8 cellular contexts compared by ENCODE assay signal in the genomic region with DNA sequence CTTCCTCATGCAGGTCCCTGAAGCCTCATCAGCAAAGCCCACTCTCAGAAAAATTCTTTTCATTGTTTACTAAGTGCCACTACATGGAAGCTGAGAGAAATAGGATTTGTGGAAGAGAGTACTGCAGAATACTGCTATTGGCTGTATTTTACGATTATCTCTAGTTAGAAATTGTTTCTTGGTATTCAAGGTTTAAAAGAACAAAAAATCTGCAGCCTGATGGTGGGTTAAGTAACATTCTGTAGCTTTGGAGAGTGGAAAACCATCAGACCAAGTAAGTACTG. TPM values are rescaled to one million over a fixed set of nuclear protein-coding genes. Genes with fewer than 3 reads are reported as not detected.
DNase-seq lines count a peak whose midpoint lies in the region; ATAC-seq, FAIRE-seq and TF ChIP-seq lines count a peak whose summit lies in the region.

No MANE protein-coding gene starts in this region.

- H2AFZ ChIP-seq in HepG2 (ENCODE audit: low read length) (no peak overlapping the region), K562 (ENCODE audit: low read depth, low read length) (peak overlapping the region; percentile 67)

- peak overlapping the region; percentile 36 for H3K9ac ChIP-seq in HepG2 (ENCODE audit: insufficient read depth, low read depth, low read length)
- H3K9ac ChIP-seq in K562 (ENCODE audit: insufficient read depth in 1 of 2, low read depth in 2 of 2, low read length in 2 of 2): peak overlapping the region; percentile 25 to 85; a peak in 3 of 4 replicates

- intact Hi-C loops in HepG2 (cut with micrococcal nuclease; ENCODE audit: unreplicated experiment) (loop anchor here (1.0 to 10.0 kb wide), 3 partner anchors 27 to 69 kb away; partner anchors contain the start of gene PTTG1IP), right lobe of liver (cut with DNase I) (no loop called here), K562 (cut with micrococcal nuclease) (loop anchor here (5.0 kb wide), 1 partner anchor 44 kb away; the partner anchor contains the start of gene UBE2G2), lower leg skin (cut with DNase I; ENCODE audit: low total_unique reads) (no loop called here)

- CTCF ChIA-PET in HepG2 (lab: Yijun Ruan, JAX; ENCODE audit: low intra/inter-chr PET ratio, low total read pairs): interaction anchor here (0.9 kb wide), 1 partner anchor 45 kb away, joined by 4 read pairs; the partner anchor contains the start of gene UBE2G2
- CTCF ChIA-PET in K562 (lab: Yijun Ruan, JAX; ENCODE audit: low intra/inter-chr PET ratio): interaction anchor here (0.8 kb wide), 1 partner anchor 46 kb away, joined by 3 read pairs; no protein-coding TSS in a partner anchor

- H3K27me3 ChIP-seq in HepG2 (ENCODE audit: control insufficient read depth in 1 of 2, insufficient read depth in 2 of 2, low read length in 2 of 2) (peaks cover 1 to 31% of the 10 kb centered on the region in 2 experiments; a peak in 4 of 5 replicates), right lobe of liver (no peaks in the 10 kb centered on the region), K562 (ENCODE audit: control insufficient read depth in 2 of 2, insufficient read depth in 2 of 2, low read length in 2 of 2) (peaks cover 8 to 20% of the 10 kb centered on the region in 2 experiments; a peak in 3 of 5 replicates), mononuclear cell (ENCODE audit: insufficient read depth, low read length) (no peaks in the 10 kb centered on the region), gastroesophageal sphincter (peaks cover 31% of the 10 kb centered on the region)

- WGBS in HepG2 (ENCODE audit: low lambda C conversion rate): 0% methylated on average over 1 of the region's 1 CpG
- 33% methylated on average over 1 of the region's 1 CpG for WGBS in right lobe of liver (ENCODE audit: insufficient coverage, low coverage, low lambda C conversion rate, missing lambda C conversion rate)
- 19% methylated on average over 1 of the region's 1 CpG for WGBS in K562 (ENCODE audit: insufficient coverage, low coverage, missing lambda C conversion rate)
- WGBS in gastroesophageal sphincter (ENCODE audit: low coverage in 1 of 2), 2 donors: 0 to 11% methylated on average over 1 of the region's 1 CpG
- 4 to 7% methylated on average over 1 of the region's 1 CpG for WGBS in lower leg skin, 2 donors

- BruUV-seq in HepG2 (replicated peaks; lab: Mats Ljungman, UMichigan) (no TSS peak), K562 (replicated peaks; lab: Mats Ljungman, UMichigan) (TSS peak; percentile 69)

- H3K4me2 ChIP-seq in HepG2 (ENCODE audit: low read depth, low read length) (peak overlapping the region; percentile 88), K562 (ENCODE audit: insufficient read depth, low read length) (peak overlapping the region; percentile 59)

- H4K20me1 ChIP-seq in HepG2 (ENCODE audit: insufficient read depth, low read length) (peaks cover 30% of the 10 kb centered on the region; the same call in 1 of the 2 replicates), K562 (replicated peaks; ENCODE audit: control insufficient read depth, insufficient read depth, low read length) (no peaks in the 10 kb centered on the region)

- no peak for TF ChIP-seq CTCF in HepG2 (CRISPR knock-in tag; IDR thresholded peaks at IDR 0.05)
- no peak for TF ChIP-seq CTCF in right lobe of liver (IDR thresholded peaks at IDR 0.05)
- no peak for TF ChIP-seq CTCF in K562 (IDR thresholded peaks at IDR 0.05 in 2 of 3, conservative IDR thresholded peaks at IDR 0.05 in 1 of 3; ENCODE audit: insufficient read depth in 2 of 3, low read depth in 1 of 3, low read length in 3 of 3)
- no peak for TF ChIP-seq CTCF in gastroesophageal sphincter (IDR thresholded peaks at IDR 0.05)
- no peak for TF ChIP-seq CTCF in lower leg skin (IDR thresholded peaks at IDR 0.05)

- H3K9me1 ChIP-seq in K562 (ENCODE audit: control insufficient read depth, insufficient read depth, low read length): no peaks in the 10 kb centered on the region

- no peak for ATAC-seq in HepG2
- no peak for ATAC-seq in right lobe of liver
- ATAC-seq in K562: no peak
- no peak for ATAC-seq in gastroesophageal sphincter

- no peaks in the 10 kb centered on the region for H3K9me3 ChIP-seq in HepG2 (ENCODE audit: low read length)
- H3K9me3 ChIP-seq in right lobe of liver: no peaks in the 10 kb centered on the region
- H3K9me3 ChIP-seq in K562 (replicated peaks; ENCODE audit: control insufficient read depth, insufficient read depth, low read depth, low read length): no peaks in the 10 kb centered on the region
- no peaks in the 10 kb centered on the region for H3K9me3 ChIP-seq in mononuclear cell (ENCODE audit: low read depth, low read length)
- no peaks in the 10 kb centered on the region for H3K9me3 ChIP-seq in gastroesophageal sphincter

- H3K4me1 ChIP-seq in HepG2 (ENCODE audit: insufficient read depth, low read length): peaks cover 57% of the 10 kb centered on the region
- peaks cover 0 to 4% (median 1%) of the 10 kb centered on the region in 4 donors for H3K4me1 ChIP-seq in right lobe of liver
- H3K4me1 ChIP-seq in K562 (replicated peaks in 1 of 2; ENCODE audit: control insufficient read depth in 2 of 2, insufficient read depth in 2 of 2, low read length in 2 of 2): peaks cover 15 to 45% of the 10 kb centered on the region in 2 experiments
- peaks cover 37% of the 10 kb centered on the region for H3K4me1 ChIP-seq in mononuclear cell (ENCODE audit: insufficient read depth, low read length)
- peaks cover 0 to 21% (median 15%) of the 10 kb centered on the region in 3 donors for H3K4me1 ChIP-seq in gastroesophageal sphincter

- in situ Hi-C loops in HepG2 (cut with HindIII; ENCODE audit: extremely low pct_ligation_motif_present, low pct_unique_long_range_greater_than_20kb) (loop anchor here (5.0 kb wide), 2 partner anchors 44 to 66 kb away; partner anchors contain the start of gene UBE2G2), K562 (cut with MboI) (no loop called here)

- TF ChIP-seq POLR2A in HepG2 (IDR thresholded peaks at IDR 0.05; ENCODE audit: insufficient read depth in 1 of 2, low read depth in 2 of 2, low read length in 2 of 2): no peak
- no peak for TF ChIP-seq POLR2A in right lobe of liver (IDR thresholded peaks at IDR 0.05)
- TF ChIP-seq POLR2A in K562 (conservative IDR thresholded peaks at IDR 0.05): no peak
- TF ChIP-seq POLR2A in gastroesophageal sphincter (IDR thresholded peaks at IDR 0.05): no peak
- no peak for TF ChIP-seq POLR2A in lower leg skin (IDR thresholded peaks at IDR 0.05)

- no peak for TF ChIP-seq EP300 in HepG2 (IDR thresholded peaks at IDR 0.05; ENCODE audit: low read depth in 2 of 2, low read length in 2 of 2)
- TF ChIP-seq EP300 in HepG2 (CRISPR knock-in tag; IDR thresholded peaks at IDR 0.05; ENCODE audit: borderline replicate concordance): no peak
- TF ChIP-seq EP300 in K562 (IDR thresholded peaks at IDR 0.05; ENCODE audit: low read length): no peak
- TF ChIP-seq EP300 in gastroesophageal sphincter (IDR thresholded peaks at IDR 0.05): no peak

- peaks cover 16 to 26% of the 10 kb centered on the region in 2 experiments for H3K36me3 ChIP-seq in HepG2 (replicated peaks in 1 of 2; ENCODE audit: control insufficient read depth in 1 of 2, insufficient read depth in 2 of 2, low read length in 2 of 2)
- H3K36me3 ChIP-seq in right lobe of liver: peaks cover 0 to 21% (median 15%) of the 10 kb centered on the region in 4 donors
- H3K36me3 ChIP-seq in K562 (ENCODE audit: control insufficient read depth, insufficient read depth, low read length): peaks cover 25% of the 10 kb centered on the region
- peaks cover 0 to 33% of the 10 kb centered on the region in 2 donors for H3K36me3 ChIP-seq in gastroesophageal sphincter

- POLR2A ChIA-PET in HepG2 (lab: Yijun Ruan, JAX) (interaction anchor here (0.9 to 3.0 kb wide), 2 partner anchors 28 to 44 kb away, joined by 4 to 9 read pairs; partner anchors contain the start of genes PTTG1IP and UBE2G2), K562 (lab: Yijun Ruan, JAX) (interaction anchor here (0.6 to 1.4 kb wide), 4 partner anchors 8 to 230 kb away, joined by 3 to 6 read pairs (median 4); no protein-coding TSS in a partner anchor)

- H3K27ac ChIP-seq in HepG2 (ENCODE audit: extremely low read length, insufficient read depth, low read length): no peak overlapping the region
- H3K27ac ChIP-seq in right lobe of liver: no peak overlapping the region
- no peak overlapping the region for H3K27ac ChIP-seq in K562 (ENCODE audit: extremely low read depth, low read depth, low read length)
- H3K27ac ChIP-seq in gastroesophageal sphincter: peak overlapping the region in 2 of 4 donors; percentile 43 to 54

- FAIRE-seq in HepG2 (lab: Jason Lieb, UNC): no peak
- peak; percentile 90 for FAIRE-seq in K562 (lab: Jason Lieb, UNC)

- H3K4me3 ChIP-seq in HepG2 (replicated peaks in 1 of 3; ENCODE audit: insufficient read depth in 1 of 3, low read depth in 2 of 3, low read length in 3 of 3) (peak overlapping the region; percentile 43 to 67 (median 58)), right lobe of liver (peak overlapping the region in 1 of 3 donors; percentile 36), K562 (peak overlapping the region; percentile 32), mononuclear cell (ENCODE audit: low read length) (peak overlapping the region; percentile 16), gastroesophageal sphincter (peak overlapping the region in 1 of 2 donors; percentile 45), lower leg skin (ENCODE audit: low read depth, poor library complexity, severe bottlenecking) (no peak overlapping the region)

- H3K79me2 ChIP-seq in HepG2 (ENCODE audit: insufficient read depth, low read length) (no peaks in the 10 kb centered on the region), K562 (ENCODE audit: control insufficient read depth, insufficient read depth, low read length) (no peaks in the 10 kb centered on the region)

- DNase-seq in HepG2 (ENCODE audit: low spot score) (no peak), right lobe of liver (no peak), K562 (ENCODE audit: extremely low read depth in 1 of 4, low spot score in 3 of 4) (no peak), HuH-7.5 (ENCODE audit: low spot score) (no peak), lower leg skin (ENCODE audit: low spot score in 2 of 2) (no peak), NCI-H526 (lab: John Stamatoyannopoulos, UW) (no peak)

- TF ChIP-seq RAD21 in HepG2 (CRISPR knock-in tag; IDR thresholded peaks at IDR 0.05): no peak
- TF ChIP-seq RAD21 in K562 (CRISPR knock-in tag; conservative IDR thresholded peaks at IDR 0.05 in 1 of 2, IDR thresholded peaks at IDR 0.05 in 1 of 2): no peak

RNA-seq across cellular contexts. Expression of gene PTTG1IP, which starts 27.3 kb away (rescaled TPM):
- 89.4 and 161 TPM in 2 replicates for total RNA-seq in HepG2 (2016; rRNA removed; fragmentation: Illumina TruSeq; extraction: Trizol)
- 42.7 and 52.7 TPM in 2 replicates for total RNA-seq in HepG2 (2016; cell fraction: cytosol; rRNA removed; fragmentation: Illumina TruSeq; extraction: Trizol; ENCODE audit: low read depth)
- total RNA-seq in HepG2 (2016; cell fraction: insoluble cytoplasmic fraction; rRNA removed; fragmentation: Illumina TruSeq; extraction: Trizol): 93.0 and 159 TPM in 2 replicates
- total RNA-seq in HepG2 (2016; cell fraction: membrane; rRNA removed; fragmentation: Illumina TruSeq; extraction: Trizol): 72.6 and 73.1 TPM in 2 replicates
- total RNA-seq in HepG2 (2016; cell fraction: nucleus; rRNA removed; fragmentation: Illumina TruSeq; extraction: Trizol): 137 and 161 TPM in 2 replicates
- polyA plus RNA-seq in HepG2 (2011; rRNA removed): 700 and 734 TPM in 2 replicates
- polyA plus RNA-seq in HepG2 (2011; cell fraction: cytosol; rRNA removed): 548 and 662 TPM in 2 replicates
- polyA plus RNA-seq in HepG2 (2011; cell fraction: nucleus; rRNA removed): 529 and 555 TPM in 2 replicates
- polyA plus RNA-seq in HepG2 (2012): 435 and 453 TPM in 2 replicates
- polyA plus RNA-seq in HepG2 (2016; cell fraction: cytosol; fragmentation: Illumina TruSeq; extraction: Trizol; ENCODE audit: low read depth): 22.2 and 24.3 TPM in 2 replicates
- 90.0 and 95.3 TPM in 2 replicates for polyA plus RNA-seq in HepG2 (2016; cell fraction: insoluble cytoplasmic fraction; fragmentation: Illumina TruSeq; extraction: Trizol; ENCODE audit: low read depth)
- polyA plus RNA-seq in HepG2 (2016; cell fraction: membrane; fragmentation: Illumina TruSeq; extraction: Trizol; ENCODE audit: low read depth): 47.9 and 49.9 TPM in 2 replicates
- 267 and 281 TPM in 2 replicates for polyA plus RNA-seq in HepG2 (2016; cell fraction: nucleus; fragmentation: Illumina TruSeq; extraction: Trizol; ENCODE audit: insufficient read depth, low read depth)
- 110 and 581 TPM in 2 replicates for polyA minus RNA-seq in HepG2 (2011; rRNA and poly(A)+ RNA removed; ENCODE audit: low replicate concordance)
- polyA minus RNA-seq in HepG2 (2011; cell fraction: cytosol; rRNA and poly(A)+ RNA removed): 491 and 595 TPM in 2 replicates
- 203 and 242 TPM in 2 replicates for polyA minus RNA-seq in HepG2 (2011; cell fraction: nucleus; rRNA and poly(A)+ RNA removed)
- 100 to 1,000 TPM in 3 of 6 experiments, 10 to 100 TPM in 3; 54.3 to 195 (median 140) TPM for total RNA-seq in right lobe of liver
- total RNA-seq in K562 (2011; cell fraction: chromatin; rRNA removed; ENCODE audit: low replicate concordance): 109 and 139 TPM in 2 replicates
- 131 and 151 TPM in 2 replicates for total RNA-seq in K562 (2011; cell fraction: nucleolus; rRNA removed)
- total RNA-seq in K562 (2011; cell fraction: nucleoplasm; rRNA removed): 146 and 174 TPM in 2 replicates
- total RNA-seq in K562 (2014; rRNA removed): 85.4 and 97.6 TPM in 2 replicates
- 65.7 and 66.2 TPM in 2 replicates for total RNA-seq in K562 (2014; rRNA removed; fragmentation: Illumina TruSeq; extraction: Trizol)
- 92.9 and 98.7 TPM in 2 replicates for total RNA-seq in K562 (2015; rRNA removed; fragmentation: Illumina TruSeq; extraction: Trizol)
- 99.3 and 99.5 TPM in 2 replicates for total RNA-seq in K562 (2021)
- polyA plus RNA-seq in K562 (2011; rRNA removed): 92.4 and 138 TPM in 2 replicates
- polyA plus RNA-seq in K562 (2011; cell fraction: cytosol; rRNA removed): 79.9 and 115 TPM in 2 replicates
- polyA plus RNA-seq in K562 (2011; cell fraction: nucleus; rRNA removed): 69.1 and 123 TPM in 2 replicates
- 77.4 and 167 TPM in 2 replicates for polyA plus RNA-seq in K562 (2012)
- 77.0 and 77.8 TPM in 2 replicates for polyA plus RNA-seq in K562 (2014; fragmentation: Illumina TruSeq; extraction: Trizol)
- polyA plus RNA-seq in K562 (2014; fragmentation: Nextera tagmentation; extraction: Ambion mirVana): 1 to 10 TPM; 5.0 to 9.2 TPM
- polyA plus RNA-seq in K562 (2014; rRNA removed): 82.4 and 86.9 TPM in 2 replicates
- 54.1 and 70.2 TPM in 2 replicates for polyA minus RNA-seq in K562 (2011; rRNA and poly(A)+ RNA removed)
- polyA minus RNA-seq in K562 (2011; cell fraction: cytosol; rRNA and poly(A)+ RNA removed): 69.1 and 114 TPM in 2 replicates
- 17.4 and 40.2 TPM in 2 replicates for polyA minus RNA-seq in K562 (2011; cell fraction: nucleus; rRNA and poly(A)+ RNA removed)
- 71.9 TPM for total RNA-seq in mononuclear cell
- total RNA-seq in gastroesophageal sphincter: 100 to 1,000 TPM; 217 to 419 (median 313) TPM
- total RNA-seq in lower leg skin: 100 to 1,000 TPM; 110 to 193 (median 133) TPM

RNA-seq across cellular contexts. Expression of gene SUMO3, which starts 28.3 kb away (rescaled TPM):
- total RNA-seq in HepG2 (2016; rRNA removed; fragmentation: Illumina TruSeq; extraction: Trizol) (92.4 and 111 TPM in 2 replicates), right lobe of liver (10 to 100 TPM; 33.4 to 41.2 (median 36.6) TPM), K562 (2014; rRNA removed) (95.2 and 118 TPM in 2 replicates), K562 (2014; rRNA removed; fragmentation: Illumina TruSeq; extraction: Trizol) (101 TPM in 2 replicates), K562 (2015; rRNA removed; fragmentation: Illumina TruSeq; extraction: Trizol) (111 and 113 TPM in 2 replicates), K562 (2021) (120 TPM in 2 replicates), mononuclear cell (86.3 TPM), gastroesophageal sphincter (10 to 100 TPM; 41.7 to 56.2 (median 53.7) TPM), lower leg skin (10 to 100 TPM; 35.6 to 52.6 (median 42.5) TPM)
- total RNA-seq in HepG2 (2016; cell fraction: cytosol; rRNA removed; fragmentation: Illumina TruSeq; extraction: Trizol; ENCODE audit: low read depth): 75.4 and 89.7 TPM in 2 replicates
- 95.7 and 103 TPM in 2 replicates for total RNA-seq in HepG2 (2016; cell fraction: insoluble cytoplasmic fraction; rRNA removed; fragmentation: Illumina TruSeq; extraction: Trizol)
- total RNA-seq in HepG2 (2016; cell fraction: membrane; rRNA removed; fragmentation: Illumina TruSeq; extraction: Trizol): 169 and 187 TPM in 2 replicates
- total RNA-seq in HepG2 (2016; cell fraction: nucleus; rRNA removed; fragmentation: Illumina TruSeq; extraction: Trizol): 37.2 and 43.4 TPM in 2 replicates
- polyA plus RNA-seq in HepG2 (2011; rRNA removed) (46.6 and 51.4 TPM in 2 replicates), K562 (2011; rRNA removed) (110 and 128 TPM in 2 replicates), K562 (2014; fragmentation: Illumina TruSeq; extraction: Trizol) (142 and 144 TPM in 2 replicates), K562 (2014; fragmentation: Nextera tagmentation; extraction: Ambion mirVana) (10 to 100 TPM; 13.9 to 21.6 TPM), K562 (2014; rRNA removed) (143 and 146 TPM in 2 replicates)
- polyA plus RNA-seq in HepG2 (2011; cell fraction: cytosol; rRNA removed): 69.8 and 78.7 TPM in 2 replicates
- 23.1 and 24.9 TPM in 2 replicates for polyA plus RNA-seq in HepG2 (2011; cell fraction: nucleus; rRNA removed)
- 80.3 and 83.9 TPM in 2 replicates for polyA plus RNA-seq in HepG2 (2012)
- 129 and 158 TPM in 2 replicates for polyA plus RNA-seq in HepG2 (2016; cell fraction: cytosol; fragmentation: Illumina TruSeq; extraction: Trizol; ENCODE audit: low read depth)
- 154 and 159 TPM in 2 replicates for polyA plus RNA-seq in HepG2 (2016; cell fraction: insoluble cytoplasmic fraction; fragmentation: Illumina TruSeq; extraction: Trizol; ENCODE audit: low read depth)
- 228 and 251 TPM in 2 replicates for polyA plus RNA-seq in HepG2 (2016; cell fraction: membrane; fragmentation: Illumina TruSeq; extraction: Trizol; ENCODE audit: low read depth)
- 69.6 and 74.5 TPM in 2 replicates for polyA plus RNA-seq in HepG2 (2016; cell fraction: nucleus; fragmentation: Illumina TruSeq; extraction: Trizol; ENCODE audit: insufficient read depth, low read depth)
- 52.3 and 76.3 TPM in 2 replicates for polyA minus RNA-seq in HepG2 (2011; rRNA and poly(A)+ RNA removed; ENCODE audit: low replicate concordance)
- 36.4 and 40.4 TPM in 2 replicates for polyA minus RNA-seq in HepG2 (2011; cell fraction: cytosol; rRNA and poly(A)+ RNA removed)
- 19.8 and 23.2 TPM in 2 replicates for polyA minus RNA-seq in HepG2 (2011; cell fraction: nucleus; rRNA and poly(A)+ RNA removed)
- 32.4 and 33.2 TPM in 2 replicates for total RNA-seq in K562 (2011; cell fraction: chromatin; rRNA removed; ENCODE audit: low replicate concordance)
- 27.5 and 32.6 TPM in 2 replicates for total RNA-seq in K562 (2011; cell fraction: nucleolus; rRNA removed)
- total RNA-seq in K562 (2011; cell fraction: nucleoplasm; rRNA removed): 42.5 and 55.7 TPM in 2 replicates
- polyA plus RNA-seq in K562 (2011; cell fraction: cytosol; rRNA removed): 132 and 183 TPM in 2 replicates
- 41.4 and 52.1 TPM in 2 replicates for polyA plus RNA-seq in K562 (2011; cell fraction: nucleus; rRNA removed)
- 95.3 and 142 TPM in 2 replicates for polyA plus RNA-seq in K562 (2012)
- polyA minus RNA-seq in K562 (2011; rRNA and poly(A)+ RNA removed): 105 and 120 TPM in 2 replicates
- 70.3 and 71.5 TPM in 2 replicates for polyA minus RNA-seq in K562 (2011; cell fraction: cytosol; rRNA and poly(A)+ RNA removed)
- 18.8 and 32.3 TPM in 2 replicates for polyA minus RNA-seq in K562 (2011; cell fraction: nucleus; rRNA and poly(A)+ RNA removed)

RNA-seq across cellular contexts. Expression of gene UBE2G2, which starts 44.5 kb away (rescaled TPM):
- total RNA-seq in HepG2 (2016; rRNA removed; fragmentation: Illumina TruSeq; extraction: Trizol): 55.4 and 62.0 TPM in 2 replicates
- 6.2 and 7.8 TPM in 2 replicates for total RNA-seq in HepG2 (2016; cell fraction: cytosol; rRNA removed; fragmentation: Illumina TruSeq; extraction: Trizol; ENCODE audit: low read depth)
- total RNA-seq in HepG2 (2016; cell fraction: insoluble cytoplasmic fraction; rRNA removed; fragmentation: Illumina TruSeq; extraction: Trizol): 55.6 and 59.2 TPM in 2 replicates
- total RNA-seq in HepG2 (2016; cell fraction: membrane; rRNA removed; fragmentation: Illumina TruSeq; extraction: Trizol): 24.1 and 25.4 TPM in 2 replicates
- 58.4 and 64.5 TPM in 2 replicates for total RNA-seq in HepG2 (2016; cell fraction: nucleus; rRNA removed; fragmentation: Illumina TruSeq; extraction: Trizol)
- polyA plus RNA-seq in HepG2 (2011; rRNA removed): 92.0 and 106 TPM in 2 replicates
- 65.4 and 70.1 TPM in 2 replicates for polyA plus RNA-seq in HepG2 (2011; cell fraction: cytosol; rRNA removed)
- polyA plus RNA-seq in HepG2 (2011; cell fraction: nucleus; rRNA removed): 159 and 211 TPM in 2 replicates
- polyA plus RNA-seq in HepG2 (2012): 63.5 and 84.4 TPM in 2 replicates
- 6.2 and 8.1 TPM in 2 replicates for polyA plus RNA-seq in HepG2 (2016; cell fraction: cytosol; fragmentation: Illumina TruSeq; extraction: Trizol; ENCODE audit: low read depth)
- polyA plus RNA-seq in HepG2 (2016; cell fraction: insoluble cytoplasmic fraction; fragmentation: Illumina TruSeq; extraction: Trizol; ENCODE audit: low read depth): 70.2 and 76.6 TPM in 2 replicates
- polyA plus RNA-seq in HepG2 (2016; cell fraction: membrane; fragmentation: Illumina TruSeq; extraction: Trizol; ENCODE audit: low read depth): 18.6 and 20.2 TPM in 2 replicates
- polyA plus RNA-seq in HepG2 (2016; cell fraction: nucleus; fragmentation: Illumina TruSeq; extraction: Trizol; ENCODE audit: insufficient read depth, low read depth): 135 and 144 TPM in 2 replicates
- 53.7 and 134 TPM in 2 replicates for polyA minus RNA-seq in HepG2 (2011; rRNA and poly(A)+ RNA removed; ENCODE audit: low replicate concordance)
- 25.8 and 27.2 TPM in 2 replicates for polyA minus RNA-seq in HepG2 (2011; cell fraction: cytosol; rRNA and poly(A)+ RNA removed)
- polyA minus RNA-seq in HepG2 (2011; cell fraction: nucleus; rRNA and poly(A)+ RNA removed): 110 and 138 TPM in 2 replicates
- total RNA-seq in right lobe of liver: 10 to 100 TPM; 41.5 to 54.6 (median 49.9) TPM
- total RNA-seq in K562 (2011; cell fraction: chromatin; rRNA removed; ENCODE audit: low replicate concordance): 217 and 395 TPM in 2 replicates
- total RNA-seq in K562 (2011; cell fraction: nucleolus; rRNA removed): 127 and 140 TPM in 2 replicates
- 222 and 291 TPM in 2 replicates for total RNA-seq in K562 (2011; cell fraction: nucleoplasm; rRNA removed)
- total RNA-seq in K562 (2014; rRNA removed): 122 and 148 TPM in 2 replicates
- total RNA-seq in K562 (2014; rRNA removed; fragmentation: Illumina TruSeq; extraction: Trizol): 109 and 112 TPM in 2 replicates
- total RNA-seq in K562 (2015; rRNA removed; fragmentation: Illumina TruSeq; extraction: Trizol): 99.0 and 112 TPM in 2 replicates
- 131 and 140 TPM in 2 replicates for total RNA-seq in K562 (2021)
- polyA plus RNA-seq in K562 (2011; rRNA removed): 210 and 225 TPM in 2 replicates
- polyA plus RNA-seq in K562 (2011; cell fraction: cytosol; rRNA removed): 249 and 260 TPM in 2 replicates
- 234 and 303 TPM in 2 replicates for polyA plus RNA-seq in K562 (2011; cell fraction: nucleus; rRNA removed)
- 119 and 202 TPM in 2 replicates for polyA plus RNA-seq in K562 (2012)
- polyA plus RNA-seq in K562 (2014; fragmentation: Illumina TruSeq; extraction: Trizol): 198 and 202 TPM in 2 replicates
- polyA plus RNA-seq in K562 (2014; fragmentation: Nextera tagmentation; extraction: Ambion mirVana): 10 to 100 TPM; 47.5 to 74.3 TPM
- polyA plus RNA-seq in K562 (2014; rRNA removed): 200 and 297 TPM in 2 replicates
- polyA minus RNA-seq in K562 (2011; rRNA and poly(A)+ RNA removed): 146 and 179 TPM in 2 replicates
- polyA minus RNA-seq in K562 (2011; cell fraction: cytosol; rRNA and poly(A)+ RNA removed): 83.5 and 87.6 TPM in 2 replicates
- 115 and 148 TPM in 2 replicates for polyA minus RNA-seq in K562 (2011; cell fraction: nucleus; rRNA and poly(A)+ RNA removed)
- 90.0 TPM for total RNA-seq in mononuclear cell
- 10 to 100 TPM; 48.3 to 93.4 (median 83.9) TPM for total RNA-seq in gastroesophageal sphincter
- total RNA-seq in lower leg skin: 10 to 100 TPM; 37.2 to 61.8 (median 49.8) TPM

Comparison
In these comparisons a context has a peak if more than half of its experiments do, and no peak if none do; other contexts are left out.
1. intact Hi-C loops: an anchor here in HepG2 (1.0 to 10.0 kb wide) and K562 (5.0 kb wide); none called in right lobe of liver and lower leg skin.
2. Of the 241 proteins assayed by ChIP-seq in both HepG2 and K562: peak only in HepG2: MXI1; only in K562: MTA3, PRDM10, ZBTB33 and ZFX; in both: none; in neither: 232; mixed calls (peak in some experiments, not most) for 4.